ENCODE assay signal across 25 cellular contexts in genomic region chr12:28857327-28857726, GRCh38.
"Had no signal": no experiment of that assay in that cellular context is flagged by ENCODE, and none has a peak within 500 bp of the region (broad histone marks: within the 10 kb centered on the region; RNA-seq: fewer than 3 reads in every experiment).

No MANE protein-coding gene starts in this region.

- H3K27ac Mint-ChIP-seq: activated CD8-positive, alpha-beta T cell treated with anti-CD3 and anti-CD28 coated beads for 36 hours; activated naive CD4-positive, alpha-beta T cell treated with anti-CD3 and anti-CD28 coated beads, Interleukin-2, amount 10 ng/mL, durations not matched to agents 7 days and 5 days; activated naive CD8-positive, alpha-beta T cell treated with anti-CD3 and anti-CD28 coated beads for 36 hours; activated T-cell treated with anti-CD3 and anti-CD28 coated beads, Interleukin-2, amount 50 U/mL, for 72 hours; activated T-helper 2 cell treated with anti-CD3 and anti-CD28 coated beads, Interferon-gamma antibody, Interleukin-2, Interleukin-4, amounts not matched to agents 10 μg/mL and 5 μg/mL and 100 μg/mL, durations not matched to agents 14 hours and 24 hours and 36 hours; IgD-negative memory B cell had no signal

- H3K9me2 ChIP-seq: SK-N-SH had no signal

- H3K27me3 Mint-ChIP-seq: activated CD8-positive, alpha-beta T cell treated with anti-CD3 and anti-CD28 coated beads for 36 hours; activated naive CD4-positive, alpha-beta T cell treated with anti-CD3 and anti-CD28 coated beads, Interleukin-2, amount 10 ng/mL, durations not matched to agents 7 days and 5 days; IgD-negative memory B cell had no signal

- H3K36me3 Mint-ChIP-seq: activated naive CD4-positive, alpha-beta T cell treated with anti-CD3 and anti-CD28 coated beads, Interleukin-2, amount 10 ng/mL, durations not matched to agents 7 days and 5 days; activated naive CD8-positive, alpha-beta T cell treated with anti-CD3 and anti-CD28 coated beads for 36 hours; IgD-negative memory B cell had no signal

- DNase-seq: activated CD4-positive, alpha-beta T cell treated with anti-CD3 and anti-CD28 coated beads for 4 hours; activated CD8-positive, alpha-beta memory T cell treated with anti-CD3 and anti-CD28 coated beads, Interleukin-2, amount 50 U/mL, for 4 hours; activated CD8-positive, alpha-beta T cell treated with anti-CD3 and anti-CD28 coated beads for 36 hours; activated gamma-delta T cell treated with Interleukin-2 at 50 U/mL for 16 hours; activated naive CD4-positive, alpha-beta T cell treated with anti-CD3 and anti-CD28 coated beads, Interleukin-2, amount 10 ng/mL, durations not matched to agents 7 days and 5 days; activated naive CD8-positive, alpha-beta T cell treated with anti-CD3 and anti-CD28 coated beads for 36 hours; activated T-cell treated with anti-CD3 and anti-CD28 coated beads, Interleukin-2, amount 50 U/mL, for 72 hours; brain microvascular endothelial cell; cerebellar nuclear complex; MM.1S; NCI-H1048; NCI-H146; NCI-H1930; NCI-H510A treated with DMSO at 0.1 percent for 48 hours; NCI-H69; RPMI8226; SK-N-SH; T-helper 1 cell; WERI-Rb-1 had no signal

- H3K4me1 Mint-ChIP-seq: activated naive CD4-positive, alpha-beta T cell treated with anti-CD3 and anti-CD28 coated beads, Interleukin-2, amount 10 ng/mL, durations not matched to agents 7 days and 5 days; activated naive CD8-positive, alpha-beta T cell treated with anti-CD3 and anti-CD28 coated beads for 36 hours; IgD-negative memory B cell had no signal

- H3K36me3 ChIP-seq: brain microvascular endothelial cell, cardiac muscle cell, WERI-Rb-1 had no signal

- H3K4me3 ChIP-seq: cardiac muscle cell had no signal

- H3K4me3 Mint-ChIP-seq: activated CD8-positive, alpha-beta T cell treated with anti-CD3 and anti-CD28 coated beads for 36 hours; activated naive CD4-positive, alpha-beta T cell treated with anti-CD3 and anti-CD28 coated beads, Interleukin-2, amount 10 ng/mL, durations not matched to agents 7 days and 5 days; activated naive CD8-positive, alpha-beta T cell treated with anti-CD3 and anti-CD28 coated beads for 36 hours; activated T-cell treated with anti-CD3 and anti-CD28 coated beads, Interleukin-2, amount 50 U/mL, for 72 hours; IgD-negative memory B cell had no signal

- H3K9me3 Mint-ChIP-seq: activated CD8-positive, alpha-beta T cell treated with anti-CD3 and anti-CD28 coated beads for 36 hours; activated naive CD8-positive, alpha-beta T cell treated with anti-CD3 and anti-CD28 coated beads for 36 hours; activated T-cell treated with anti-CD3 and anti-CD28 coated beads, Interleukin-2, amount 50 U/mL, for 72 hours; activated T-helper 2 cell treated with anti-CD3 and anti-CD28 coated beads, Interferon-gamma antibody, Interleukin-2, Interleukin-4, amounts not matched to agents 10 μg/mL and 5 μg/mL and 100 μg/mL, durations not matched to agents 14 hours and 24 hours and 36 hours; IgD-negative memory B cell had no signal

- H3K27ac ChIP-seq: brain microvascular endothelial cell, cardiac muscle cell, KMS-11, WERI-Rb-1 had no signal

- H3K4me2 ChIP-seq: KMS-11, SK-N-SH had no signal

- H3K9me3 ChIP-seq: SK-N-SH had no signal

- ATAC-seq: activated CD8-positive, alpha-beta T cell treated with anti-CD3 and anti-CD28 coated beads for 36 hours; activated T-cell treated with anti-CD3 and anti-CD28 coated beads, Interleukin-2, amount 50 U/mL, for 72 hours; Panc1; Right ventricle myocardium inferior had no signal
